25 cellular contexts compared by ENCODE assay signal in genomic region chr7:57327081-57327480, GRCh38.
"Had no signal": no experiment of that assay in that cellular context is flagged by ENCODE, and none has a peak within 500 bp of the region (broad histone marks: within the 10 kb centered on the region; RNA-seq: fewer than 3 reads in every experiment).

No MANE protein-coding gene starts in this region.

- DNase-seq: colonic mucosa; cortex of kidney; dermis blood vessel endothelial cell; dorsolateral prefrontal cortex; effector CD4-positive, alpha-beta T cell; effector CD8-positive, alpha-beta T cell; effector memory CD4-positive, alpha-beta T cell; effector memory CD8-positive, alpha-beta T cell; endodermal cell; erythroblast; esophagus squamous epithelium; foreskin fibroblast; foreskin keratinocyte; foreskin melanocyte; gastrocnemius medialis; glutamatergic neuron; head of caudate nucleus; heart left ventricle; heart right ventricle had no signal

- H3K4me3 ChIP-seq: colonic mucosa, coronary artery, dorsolateral prefrontal cortex, esophagus muscularis mucosa, esophagus squamous epithelium, gastrocnemius medialis, gastroesophageal sphincter, heart left ventricle, heart right ventricle had no signal

- H3K4me1 Mint-ChIP-seq: endodermal cell had no signal

- H3K9me3 ChIP-seq: colonic mucosa, gastrocnemius medialis had no signal

- H3K27ac Mint-ChIP-seq: dendritic cell treated with granulocyte-macrophage colony-stimulating factor and Interleukin-4, amounts not matched to agents 40 ng/mL and 50 ng/mL, for 4 days; effector memory CD8-positive, alpha-beta T cell; endodermal cell had no signal

- H3K27me3 ChIP-seq: colonic mucosa, dorsolateral prefrontal cortex, esophagus muscularis mucosa, esophagus squamous epithelium, foreskin keratinocyte, gastrocnemius medialis, gastroesophageal sphincter, heart left ventricle, heart right ventricle had no signal

- H3K27me3 Mint-ChIP-seq: dendritic cell treated with granulocyte-macrophage colony-stimulating factor and Interleukin-4, amounts not matched to agents 40 ng/mL and 50 ng/mL, for 4 days; effector memory CD8-positive, alpha-beta T cell had no signal

- H3K4me3 Mint-ChIP-seq: dendritic cell treated with granulocyte-macrophage colony-stimulating factor and Interleukin-4, amounts not matched to agents 40 ng/mL and 50 ng/mL, for 4 days; effector memory CD8-positive, alpha-beta T cell; endodermal cell had no signal

- H3K4me1 ChIP-seq: colonic mucosa, esophagus muscularis mucosa, esophagus squamous epithelium, foreskin keratinocyte, gastrocnemius medialis, gastroesophageal sphincter had no signal

- H3K36me3 ChIP-seq: colonic mucosa, esophagus muscularis mucosa, esophagus squamous epithelium, gastrocnemius medialis, gastroesophageal sphincter, heart left ventricle, heart right ventricle had no signal

- H3K27ac ChIP-seq: colonic mucosa, coronary artery, dorsolateral prefrontal cortex, epithelial cell of prostate, esophagus muscularis mucosa, esophagus squamous epithelium, foreskin keratinocyte, gastrocnemius medialis, gastroesophageal sphincter had no signal

- ATAC-seq: effector memory CD8-positive, alpha-beta T cell; esophagus mucosa; foreskin keratinocyte; gastrocnemius medialis; gastroesophageal sphincter; heart left ventricle; heart right ventricle had no signal
